In genomic region chr3:111070772-111071256, GRCh38 we compare ENCODE assay signal across 8 cellular contexts. TPM values are rescaled to one million over a fixed set of nuclear protein-coding genes. Genes with fewer than 3 reads are reported as not detected.
DNase-seq lines count a peak whose midpoint lies in the region; ATAC-seq and TF ChIP-seq lines count a peak whose summit lies in the region.

No MANE protein-coding gene starts in this region.

- ATAC-seq in CD8-positive, alpha-beta T cell = no peak
- peak; percentile 7 for ATAC-seq in HG02938 (IDR thresholded peaks at IDR 0.05; ENCODE audit: unreplicated experiment)
- no peak for ATAC-seq in naive thymus-derived CD8-positive, alpha-beta T cell
- no peak for ATAC-seq in GM21576 (IDR thresholded peaks at IDR 0.05; ENCODE audit: unreplicated experiment)

- H3K27ac ChIP-seq in CD8-positive, alpha-beta T cell (ENCODE audit: low read depth, low read length) = no peak overlapping the region
- H3K27ac ChIP-seq in epithelial cell of prostate = peak overlapping the region; percentile 27

- H3K27me3 ChIP-seq in CD8-positive, alpha-beta T cell (ENCODE audit: insufficient read depth, low read length) = peaks cover 5% of the 10 kb centered on the region

- H3K36me3 ChIP-seq in CD8-positive, alpha-beta T cell (ENCODE audit: insufficient read depth, low read length) = no peaks in the 10 kb centered on the region

- peak overlapping the region; percentile 98 for H3K4me3 Mint-ChIP-seq in CD8-positive, alpha-beta T cell
- peak overlapping the region; percentile 94 for H3K4me3 Mint-ChIP-seq in activated CD4-positive, alpha-beta T cell treated with anti-CD3 and anti-CD28 coated beads, Interleukin-2, amount 10 ng/mL, durations not matched to agents 24 days and 14 days
- H3K4me3 Mint-ChIP-seq in naive thymus-derived CD8-positive, alpha-beta T cell = peak overlapping the region; percentile 88 to 97 (median 94)

- no peaks in the 10 kb centered on the region for H3K9me3 Mint-ChIP-seq in CD8-positive, alpha-beta T cell
- H3K9me3 Mint-ChIP-seq in activated CD4-positive, alpha-beta T cell treated with anti-CD3 and anti-CD28 coated beads, Interleukin-2, amount 10 ng/mL, durations not matched to agents 24 days and 14 days = no peaks in the 10 kb centered on the region
- H3K9me3 Mint-ChIP-seq in naive thymus-derived CD8-positive, alpha-beta T cell = no peaks in the 10 kb centered on the region

- H3K4me3 ChIP-seq in CD8-positive, alpha-beta T cell (ENCODE audit: low read depth, low read length) = peak overlapping the region; percentile 69

- H3K4me1 Mint-ChIP-seq in CD8-positive, alpha-beta T cell (ENCODE audit: low read depth) = peaks cover 35% of the 10 kb centered on the region
- peaks cover 30% of the 10 kb centered on the region for H3K4me1 Mint-ChIP-seq in activated CD4-positive, alpha-beta T cell treated with anti-CD3 and anti-CD28 coated beads, Interleukin-2, amount 10 ng/mL, durations not matched to agents 24 days and 14 days
- peaks cover 21 to 38% (median 28%) of the 10 kb centered on the region in 4 donors for H3K4me1 Mint-ChIP-seq in naive thymus-derived CD8-positive, alpha-beta T cell

- H3K4me1 ChIP-seq in CD8-positive, alpha-beta T cell (ENCODE audit: insufficient read depth, low read length) = peaks cover 12% of the 10 kb centered on the region

- POLR2A ChIA-PET in CD8-positive, alpha-beta T cell (lab: Charles Lee) = no interaction called here
- POLR2A ChIA-PET in naive thymus-derived CD8-positive, alpha-beta T cell (lab: Charles Lee) = no interaction called here

- intact Hi-C loops in CD8-positive, alpha-beta T cell (cut with DNase I, micrococcal nuclease) = loop anchor here (1.0 to 10.0 kb wide), 14 partner anchors 184 to 1491 kb away; partner anchors contain the start of genes ABHD10 (in 2 of the 2), ATG3 (in 1 of the 2), CD96 (in 1 of the 2) and SLC35A5 (in 1 of the 2)
- intact Hi-C loops in activated CD4-positive, alpha-beta T cell treated with anti-CD3 and anti-CD28 coated beads, Interleukin-2, amount 10 ng/mL, durations not matched to agents 24 days and 14 days (cut with micrococcal nuclease) = loop anchor here (1.0 to 10.0 kb wide), 6 partner anchors 168 to 904 kb away; partner anchors contain the start of gene ABHD10

- peaks cover 29% of the 10 kb centered on the region for H3K27me3 Mint-ChIP-seq in CD8-positive, alpha-beta T cell (ENCODE audit: low read depth)
- peaks cover 54% of the 10 kb centered on the region for H3K27me3 Mint-ChIP-seq in activated CD4-positive, alpha-beta T cell treated with anti-CD3 and anti-CD28 coated beads, Interleukin-2, amount 10 ng/mL, durations not matched to agents 24 days and 14 days
- H3K27me3 Mint-ChIP-seq in naive thymus-derived CD8-positive, alpha-beta T cell = peaks cover 11 to 30% (median 23%) of the 10 kb centered on the region in 5 donors

- CTCF ChIA-PET in CD8-positive, alpha-beta T cell (lab: Charles Lee) = interaction anchor here (1.1 to 1.2 kb wide), 2 partner anchors 9 to 10 kb away, joined by 3 to 6 read pairs; no protein-coding TSS in a partner anchor

- H3K9me3 ChIP-seq in CD8-positive, alpha-beta T cell (ENCODE audit: low read length) = no peaks in the 10 kb centered on the region

- H3K36me3 Mint-ChIP-seq in CD8-positive, alpha-beta T cell = peaks cover 5% of the 10 kb centered on the region
- no peaks in the 10 kb centered on the region for H3K36me3 Mint-ChIP-seq in activated CD4-positive, alpha-beta T cell treated with anti-CD3 and anti-CD28 coated beads, Interleukin-2, amount 10 ng/mL, durations not matched to agents 24 days and 14 days (ENCODE audit: low read depth)
- H3K36me3 Mint-ChIP-seq in naive thymus-derived CD8-positive, alpha-beta T cell = no peaks in the 10 kb centered on the region

- no peak for TF ChIP-seq CTCF in CD8-positive, alpha-beta T cell (IDR thresholded peaks at IDR 0.05)

- DNase-seq in CD8-positive, alpha-beta T cell = peak in 5 of 7 experiments; percentile 9 to 50 (median 20)
- peak; percentile 73 for DNase-seq in activated CD4-positive, alpha-beta T cell treated with anti-CD3 and anti-CD28 coated beads, Interleukin-2, amount 10 ng/mL, durations not matched to agents 24 days and 14 days
- DNase-seq in epithelial cell of prostate (ENCODE audit: low read depth, low spot score) (no peak), DMS79 treated with DMSO at 0.1 percent for 48 hours (lab: John Stamatoyannopoulos, UW) (no peak), NCI-H1436 treated with DMSO at 0.1 percent for 48 hours (lab: John Stamatoyannopoulos, UW) (no peak)
- peak in 7 of 10 donors; percentile 3 to 66 (median 22) for DNase-seq in naive thymus-derived CD8-positive, alpha-beta T cell

- peak overlapping the region; percentile 89 for H3K27ac Mint-ChIP-seq in CD8-positive, alpha-beta T cell
- H3K27ac Mint-ChIP-seq in activated CD4-positive, alpha-beta T cell treated with anti-CD3 and anti-CD28 coated beads, Interleukin-2, amount 10 ng/mL, durations not matched to agents 24 days and 14 days = peak overlapping the region; percentile 87
- H3K27ac Mint-ChIP-seq in naive thymus-derived CD8-positive, alpha-beta T cell = peak overlapping the region; percentile 46 to 95 (median 90)

RNA-seq across cellular contexts. Expression of gene NECTIN3, which starts 0.8 kb away (rescaled TPM):
- total RNA-seq in CD8-positive, alpha-beta T cell = 1 to 10 TPM; 7.6 to 9.2 TPM
- total RNA-seq in activated CD4-positive, alpha-beta T cell treated with anti-CD3 and anti-CD28 coated beads, Interleukin-2, amount 10 ng/mL, durations not matched to agents 24 days and 14 days = 3.0 and 4.4 TPM in 2 replicates
- 1 to 10 TPM; 4.6 to 4.8 TPM for total RNA-seq in naive thymus-derived CD8-positive, alpha-beta T cell
- under 1 TPM; 0.26 to 0.53 (median 0.42) TPM for polyA plus RNA-seq in naive thymus-derived CD8-positive, alpha-beta T cell

Comparison
In these comparisons a context has a peak if more than half of its experiments do, and no peak if none do; other contexts are left out.
1. DNase-seq: peak in CD8-positive, alpha-beta T cell (5 of 7), activated CD4-positive, alpha-beta T cell treated with anti-CD3 and anti-CD28 coated beads, Interleukin-2, amount 10 ng/mL, durations not matched to agents 24 days and 14 days (single experiment) and naive thymus-derived CD8-positive, alpha-beta T cell (7 of 10); none in epithelial cell of prostate (single experiment), DMS79 treated with DMSO at 0.1 percent for 48 hours (single experiment) and NCI-H1436 treated with DMSO at 0.1 percent for 48 hours (single experiment).
2. Peak in every context shown above with its lines, with median percentiles within 50 percentile points of each other: H3K27ac Mint-ChIP-seq and H3K4me3 Mint-ChIP-seq.